In genomic region chr5:111143910-111144309, GRCh38 we compare ENCODE assay signal across 8 cellular contexts. TPM values are rescaled to one million over a fixed set of nuclear protein-coding genes. Genes with fewer than 3 reads are reported as not detected.
DNase-seq lines count a peak whose midpoint lies in the region; TF ChIP-seq lines count a peak whose summit lies in the region.

No MANE protein-coding gene starts in this region.

- TF ChIP-seq POLR2A in suprapubic skin (IDR thresholded peaks at IDR 0.05): no peak

- H3K27ac Mint-ChIP-seq in progenitor cell of endocrine pancreas: no peak overlapping the region

- H3K36me3 ChIP-seq in OCI-LY3 (replicated peaks; ENCODE audit: low read depth, low read length): no peaks in the 10 kb centered on the region
- no peaks in the 10 kb centered on the region for H3K36me3 ChIP-seq in suprapubic skin

- H3K9ac ChIP-seq in OCI-LY3 (ENCODE audit: low read length): no peak overlapping the region

- no peak overlapping the region for H3K4me3 Mint-ChIP-seq in progenitor cell of endocrine pancreas (ENCODE audit: low read depth)

- TF ChIP-seq EP300 in suprapubic skin (IDR thresholded peaks at IDR 0.05): no peak

- H3K4me2 ChIP-seq in OCI-LY3 (ENCODE audit: low read length): peak overlapping the region; percentile 18; the same call in 1 of the 2 replicates

- H2AFZ ChIP-seq in OCI-LY3 (ENCODE audit: low read depth, low read length): no peak overlapping the region

- H3K9me3 Mint-ChIP-seq in progenitor cell of endocrine pancreas (ENCODE audit: low read depth): peaks cover 9% of the 10 kb centered on the region

- TF ChIP-seq CTCF in OCI-LY3 (IDR thresholded peaks at IDR 0.05; ENCODE audit: low read depth, low read length): no peak
- TF ChIP-seq CTCF in progenitor cell of endocrine pancreas (IDR thresholded peaks at IDR 0.05; ENCODE audit: unreplicated experiment): no peak
- no peak for TF ChIP-seq CTCF in suprapubic skin (IDR thresholded peaks at IDR 0.05)
- no peak for TF ChIP-seq CTCF in GM10266 (IDR thresholded peaks at IDR 0.05; ENCODE audit: control insufficient read depth, insufficient read depth, low read depth, missing control alignments)

- H3K79me2 ChIP-seq in OCI-LY3 (ENCODE audit: low read length): no peaks in the 10 kb centered on the region

- no peaks in the 10 kb centered on the region for H3K36me3 Mint-ChIP-seq in progenitor cell of endocrine pancreas (ENCODE audit: insufficient read depth)

- H3K9me3 ChIP-seq in OCI-LY3 (ENCODE audit: insufficient read depth, low read length): no peaks in the 10 kb centered on the region
- no peaks in the 10 kb centered on the region for H3K9me3 ChIP-seq in suprapubic skin

- H3K4me1 Mint-ChIP-seq in progenitor cell of endocrine pancreas (ENCODE audit: low read depth): no peaks in the 10 kb centered on the region

- H3K4me1 ChIP-seq in OCI-LY3 (ENCODE audit: low read length) (peaks cover 26% of the 10 kb centered on the region), suprapubic skin (peaks cover 8% of the 10 kb centered on the region)

- H3K4me3 ChIP-seq in OCI-LY3 (ENCODE audit: low read length) (no peak overlapping the region), suprapubic skin (no peak overlapping the region)

- H3K27me3 ChIP-seq in OCI-LY3 (ENCODE audit: low read depth, low read length) (no peaks in the 10 kb centered on the region), suprapubic skin (no peaks in the 10 kb centered on the region)

- H4K20me1 ChIP-seq in OCI-LY3 (ENCODE audit: insufficient read depth, low read length): no peaks in the 10 kb centered on the region

- WGBS in suprapubic skin: 7% methylated on average over 5 of the region's 5 CpGs

- H3K27me3 Mint-ChIP-seq in progenitor cell of endocrine pancreas: no peaks in the 10 kb centered on the region

- DNase-seq in EH (ENCODE audit: low read depth) (peak; percentile 52), HCEC 1CT (peak; percentile 34), kidney glomerular epithelial cell (lab: John Stamatoyannopoulos, UW) (peak; percentile 57), progenitor cell of endocrine pancreas (ENCODE audit: low spot score, unreplicated experiment) (no peak), suprapubic skin (ENCODE audit: low spot score in 2 of 2) (no peak), GM10266 (ENCODE audit: extremely low spot score) (no peak)
- DNase-seq in activated CD4-positive, alpha-beta T cell treated with anti-CD3 and anti-CD28 coated beads for 1 hour: no peak

- no peak overlapping the region for H3K27ac ChIP-seq in OCI-LY3 (ENCODE audit: low read length)
- no peak overlapping the region for H3K27ac ChIP-seq in suprapubic skin

RNA-seq across cellular contexts. Expression of gene WDR36, which starts 51.8 kb away (rescaled TPM):
- 31.5 and 31.6 TPM in 2 replicates for total RNA-seq in progenitor cell of endocrine pancreas
- 10 to 100 TPM; 20.0 to 32.2 (median 26.2) TPM for total RNA-seq in suprapubic skin

Comparison
In these comparisons a context has a peak if more than half of its experiments do, and no peak if none do; other contexts are left out.
1. DNase-seq: peak in EH (single experiment), HCEC 1CT (single experiment) and kidney glomerular epithelial cell (single experiment); none in progenitor cell of endocrine pancreas (single experiment), suprapubic skin (0 of 2), activated CD4-positive, alpha-beta T cell treated with anti-CD3 and anti-CD28 coated beads for 1 hour (single experiment) and GM10266 (single experiment).